Comparison of ENCODE assay signal across 8 cellular contexts in the genomic region with DNA sequence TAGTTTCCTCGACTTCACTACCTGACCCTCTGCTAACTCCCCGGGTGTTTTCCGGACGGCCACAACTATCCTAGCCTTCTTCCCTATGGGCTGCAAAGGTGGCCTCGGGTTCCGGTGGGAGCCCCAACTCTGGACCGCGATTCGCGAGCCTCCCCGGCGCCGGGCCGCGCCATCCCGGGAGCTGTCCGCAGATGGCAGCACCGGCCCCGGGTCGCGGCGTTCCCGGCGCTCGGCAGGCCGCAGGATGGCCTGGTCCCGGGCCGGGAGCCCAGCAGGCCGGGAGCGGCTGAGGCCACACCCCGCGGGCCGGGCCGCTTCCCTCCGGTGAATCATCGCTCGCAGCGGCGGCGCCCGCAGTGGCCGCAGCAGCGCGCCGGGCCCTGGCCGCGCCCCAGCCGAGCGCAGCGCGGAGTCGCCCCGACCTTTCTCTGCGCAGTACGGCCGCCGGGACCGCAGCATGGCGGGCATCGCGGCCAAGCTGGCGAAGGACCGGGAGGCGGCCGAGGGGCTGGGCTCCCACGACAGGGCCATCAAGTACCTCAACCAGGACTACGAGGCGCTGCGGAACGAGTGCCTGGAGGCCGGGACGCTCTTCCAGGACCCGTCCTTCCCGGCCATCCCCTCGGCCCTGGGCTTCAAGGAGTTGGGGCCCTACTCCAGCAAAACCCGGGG. TPM values are rescaled to one million over a fixed set of nuclear protein-coding genes. Genes with fewer than 3 reads are reported as not detected.
DNase-seq lines count a peak whose midpoint lies in the region; ATAC-seq and TF ChIP-seq lines count a peak whose summit lies in the region.

Gene CAPN2, plus strand, starts transcription at position 356 of the 672 bp plus-strand sequence. Its CDS starts 102 bp downstream, at position 458.

- peak within 1 kb of the TSS; percentile 95 for H3K27ac Mint-ChIP-seq in activated CD4-positive, alpha-beta memory T cell treated with anti-CD3 and anti-CD28 coated beads, Interleukin-2, amount 10 ng/mL, durations not matched to agents 7 days and 5 days
- H3K27ac Mint-ChIP-seq in effector memory CD8-positive, alpha-beta T cell, result peak within 1 kb of the TSS; percentile 94 to 95

- ATAC-seq in GM18505 (IDR thresholded peaks at IDR 0.05; ENCODE audit: unreplicated experiment), result peak; percentile 62
- ATAC-seq in HG02885 (IDR thresholded peaks at IDR 0.05; ENCODE audit: poor library complexity, unreplicated experiment), result peak; percentile 73
- ATAC-seq in effector memory CD8-positive, alpha-beta T cell (replicated peaks), result peak; percentile 54
- ATAC-seq in lower lobe of right lung, result peak; percentile 94

- H2AFZ ChIP-seq in ACC112 (ENCODE audit: low read length, unreplicated experiment), result peak within 1 kb of the TSS; percentile 48

- POLR2A ChIA-PET in activated CD4-positive, alpha-beta memory T cell treated with anti-CD3 and anti-CD28 coated beads, Interleukin-2, amount 10 ng/mL, durations not matched to agents 7 days and 5 days (lab: Charles Lee), result interaction anchor here (1.0 to 2.5 kb wide), 8 partner anchors 11 to 618 kb away, joined by 3 to 23 read pairs (median 4); partner anchors contain the start of genes NVL and TP53BP2

- H3K9me3 ChIP-seq in lower lobe of right lung, result no peaks in the 10 kb centered on the region

- peak within 1 kb of the TSS; percentile 97 for H3K4me3 ChIP-seq in ACC112 (ENCODE audit: low read depth, low read length)
- peak within 1 kb of the TSS; percentile 88 for H3K4me3 ChIP-seq in lower lobe of right lung

- H3K27me3 Mint-ChIP-seq in activated CD4-positive, alpha-beta memory T cell treated with anti-CD3 and anti-CD28 coated beads, Interleukin-2, amount 10 ng/mL, durations not matched to agents 7 days and 5 days, result peaks cover 6% of the 10 kb centered on the region
- H3K27me3 Mint-ChIP-seq in effector memory CD8-positive, alpha-beta T cell, result no peaks in the 10 kb centered on the region

- CTCF ChIA-PET in activated CD4-positive, alpha-beta memory T cell treated with anti-CD3 and anti-CD28 coated beads, Interleukin-2, amount 10 ng/mL, durations not matched to agents 7 days and 5 days (lab: Charles Lee), result interaction anchor here (0.6 to 3.0 kb wide), 5 partner anchors 10 to 37 kb away, joined by 3 to 32 read pairs (median 8); no protein-coding TSS in a partner anchor

- TF ChIP-seq CTCF in lower lobe of right lung (IDR thresholded peaks at IDR 0.05), result peak; percentile 74

- no peaks in the 10 kb centered on the region for H3K9me3 Mint-ChIP-seq in activated CD4-positive, alpha-beta memory T cell treated with anti-CD3 and anti-CD28 coated beads, Interleukin-2, amount 10 ng/mL, durations not matched to agents 7 days and 5 days
- H3K9me3 Mint-ChIP-seq in effector memory CD8-positive, alpha-beta T cell, result no peaks in the 10 kb centered on the region

- H3K27ac ChIP-seq in ACC112 (ENCODE audit: low read depth, low read length), result peak within 1 kb of the TSS; percentile 91
- H3K27ac ChIP-seq in lower lobe of right lung, result peak within 1 kb of the TSS; percentile 100

- H3K4me1 ChIP-seq in ACC112 (ENCODE audit: control insufficient read depth, insufficient read depth, low read length, unreplicated experiment), result peaks cover 67% of the 10 kb centered on the region
- H3K4me1 ChIP-seq in lower lobe of right lung, result peaks cover 71% of the 10 kb centered on the region

- peaks cover 56% of the 10 kb centered on the region for H3K79me2 ChIP-seq in ACC112 (ENCODE audit: control insufficient read depth, insufficient read depth, low read length, unreplicated experiment)

- H3K27me3 ChIP-seq in ACC112 (ENCODE audit: insufficient read depth, low read length) (no peaks in the 10 kb centered on the region), lower lobe of right lung (ENCODE audit: low read depth) (no peaks in the 10 kb centered on the region)

- TF ChIP-seq POLR2A in GM18505 (IDR thresholded peaks at IDR 0.05; ENCODE audit: borderline replicate concordance, extremely low read depth, insufficient read depth, insufficient read length), result peak; percentile 35

- intact Hi-C loops in lower lobe of right lung (cut with DNase I), result loop anchor here (5.0 kb wide), 1 partner anchor 35 kb away; no protein-coding TSS in a partner anchor

- peaks cover 35% of the 10 kb centered on the region for H3K36me3 Mint-ChIP-seq in activated CD4-positive, alpha-beta memory T cell treated with anti-CD3 and anti-CD28 coated beads, Interleukin-2, amount 10 ng/mL, durations not matched to agents 7 days and 5 days (ENCODE audit: low read depth)
- peaks cover 14% of the 10 kb centered on the region for H3K36me3 Mint-ChIP-seq in effector memory CD8-positive, alpha-beta T cell (ENCODE audit: insufficient read depth)

- H3K36me3 ChIP-seq in ACC112 (ENCODE audit: insufficient read depth, low read length) (0 out of 2 replicates have a peak, but pooled peaks cover 8% of the 10 kb centered on the region), lower lobe of right lung (peaks cover 4% of the 10 kb centered on the region)

- DNase-seq in NCI-H226 (peak; percentile 71), lower lobe of right lung (peak; percentile 90)
- DNase-seq in activated CD4-positive, alpha-beta memory T cell treated with anti-CD3 and anti-CD28 coated beads, Interleukin-2, amount 10 ng/mL, durations not matched to agents 7 days and 5 days, result peak; percentile 75
- DNase-seq in effector memory CD8-positive, alpha-beta T cell, result peak; percentile 34 to 46 (median 46)
- DNase-seq in stimulated activated CD8-positive, alpha-beta memory T cell treated with anti-CD3 and anti-CD28 coated beads, Interleukin-12 subunit alpha, Interleukin-12 subunit beta, amount 100 ng/mL, for 4 hours (ENCODE audit: low read depth), result peak; percentile 46

- H3K4me3 Mint-ChIP-seq in activated CD4-positive, alpha-beta memory T cell treated with anti-CD3 and anti-CD28 coated beads, Interleukin-2, amount 10 ng/mL, durations not matched to agents 7 days and 5 days, result peak within 1 kb of the TSS; percentile 85
- peak within 1 kb of the TSS; percentile 89 to 93 for H3K4me3 Mint-ChIP-seq in effector memory CD8-positive, alpha-beta T cell

- peaks cover 57% of the 10 kb centered on the region for H3K4me1 Mint-ChIP-seq in activated CD4-positive, alpha-beta memory T cell treated with anti-CD3 and anti-CD28 coated beads, Interleukin-2, amount 10 ng/mL, durations not matched to agents 7 days and 5 days
- peaks cover 52 to 57% of the 10 kb centered on the region in 2 donors for H3K4me1 Mint-ChIP-seq in effector memory CD8-positive, alpha-beta T cell (ENCODE audit: low read depth in 2 of 2)

RNA-seq across cellular contexts. Expression of gene CAPN2, which starts in this region (rescaled TPM):
- 100 to 1,000 TPM; 263 TPM for total RNA-seq in activated CD4-positive, alpha-beta memory T cell treated with anti-CD3 and anti-CD28 coated beads, Interleukin-2, amount 10 ng/mL, durations not matched to agents 7 days and 5 days
- 253 TPM for total RNA-seq in lower lobe of right lung

Comparison
In these comparisons a context has a peak if more than half of its experiments do, and no peak if none do; other contexts are left out.
1. Peak in every context shown above with its lines: DNase-seq, ATAC-seq, H3K4me3 ChIP-seq and H3K27ac ChIP-seq.